Comparison of ENCODE assay signal across 11 cellular contexts in the genomic region with DNA sequence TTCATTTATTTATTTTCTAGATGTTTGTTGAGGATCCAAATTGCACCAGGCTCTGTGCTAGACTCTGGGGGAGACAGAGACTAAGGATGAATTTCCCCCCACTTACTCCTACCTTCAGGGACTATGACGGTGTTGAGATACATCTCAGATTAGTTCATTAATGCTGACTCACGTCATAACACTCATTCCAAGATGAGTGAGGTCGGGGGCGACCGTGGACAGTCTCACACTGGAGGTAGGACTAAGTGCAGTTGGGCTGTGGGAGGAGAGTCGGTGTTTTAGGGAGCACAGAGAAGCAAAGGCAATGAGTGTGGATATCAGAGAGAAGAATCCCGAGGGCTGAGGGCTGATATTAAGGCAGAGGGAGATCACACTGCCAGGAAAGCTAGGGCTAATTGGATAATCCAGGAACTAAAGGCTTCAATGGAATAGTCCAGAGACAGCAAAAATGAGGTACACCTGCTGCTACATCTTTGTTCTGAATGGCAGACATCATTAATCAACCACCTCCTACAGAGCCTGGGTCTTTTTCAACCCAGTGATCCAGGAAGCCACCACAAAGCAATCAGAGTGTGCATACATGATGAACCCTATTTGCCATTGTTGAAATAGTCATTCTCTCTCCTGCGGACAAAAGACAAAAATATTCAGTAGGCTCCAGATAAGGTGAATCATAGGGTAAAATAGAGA.
"Had no signal": no experiment of that assay in that cellular context is flagged by ENCODE, and none has a peak within 500 bp of the region (broad histone marks: within the 10 kb centered on the region; RNA-seq: fewer than 3 reads in every experiment).

No MANE protein-coding gene starts in this region.

- H3K27ac Mint-ChIP-seq: activated naive CD8-positive, alpha-beta T cell treated with anti-CD3 and anti-CD28 coated beads, Interleukin-2, amount 10 ng/mL, durations not matched to agents 7 days and 5 days; activated T-helper 1 cell treated with anti-CD3 and anti-CD28 coated beads, Interleukin-12 subunit alpha, Interleukin-12 subunit beta, Interleukin-2, Interleukin-4 antibody, amounts not matched to agents 30 ng/mL and 10 ng/mL and 1 ng/mL, durations not matched to agents 14 hours and 24 hours and 36 hours; brain had no signal

- H3K27me3 Mint-ChIP-seq: brain had no signal

- H3K9me3 Mint-ChIP-seq: activated naive CD8-positive, alpha-beta T cell treated with anti-CD3 and anti-CD28 coated beads, Interleukin-2, amount 10 ng/mL, durations not matched to agents 7 days and 5 days; activated T-helper 1 cell treated with anti-CD3 and anti-CD28 coated beads, Interleukin-12 subunit alpha, Interleukin-12 subunit beta, Interleukin-2, Interleukin-4 antibody, amounts not matched to agents 30 ng/mL and 10 ng/mL and 1 ng/mL, durations not matched to agents 14 hours and 24 hours and 36 hours had no signal

- DNase-seq: activated CD4-positive, CD25-positive, alpha-beta regulatory T cell treated with anti-CD3 and anti-CD28 coated beads, Interleukin-2, amount 50 U/mL, for 72 hours; activated naive CD4-positive, alpha-beta T cell; activated naive CD8-positive, alpha-beta T cell treated with anti-CD3 and anti-CD28 coated beads, Interleukin-2, amount 10 ng/mL, durations not matched to agents 7 days and 5 days; mammary epithelial cell; ovary; sigmoid colon; stimulated activated CD4-positive, alpha-beta T cell treated with anti-CD3 and anti-CD28 coated beads, Interleukin-2, amount 100 ng/mL, for 24 hours had no signal

- ATAC-seq: esophagus mucosa had no signal

- H3K36me3 Mint-ChIP-seq: activated naive CD8-positive, alpha-beta T cell treated with anti-CD3 and anti-CD28 coated beads, Interleukin-2, amount 10 ng/mL, durations not matched to agents 7 days and 5 days; brain had no signal

- H3K4me3 Mint-ChIP-seq: activated naive CD8-positive, alpha-beta T cell treated with anti-CD3 and anti-CD28 coated beads, Interleukin-2, amount 10 ng/mL, durations not matched to agents 7 days and 5 days; activated T-helper 1 cell treated with anti-CD3 and anti-CD28 coated beads, Interleukin-12 subunit alpha, Interleukin-12 subunit beta, Interleukin-2, Interleukin-4 antibody, amounts not matched to agents 30 ng/mL and 10 ng/mL and 1 ng/mL, durations not matched to agents 14 hours and 24 hours and 36 hours; brain; central memory CD8-positive, alpha-beta T cell had no signal

- H3K4me1 Mint-ChIP-seq: activated naive CD8-positive, alpha-beta T cell treated with anti-CD3 and anti-CD28 coated beads, Interleukin-2, amount 10 ng/mL, durations not matched to agents 7 days and 5 days; central memory CD8-positive, alpha-beta T cell had no signal
